ENCODE assay signal across 8 cellular contexts in genomic region chr5:138408023-138408422, GRCh38. TPM values are rescaled to one million over a fixed set of nuclear protein-coding genes. Genes with fewer than 3 reads are reported as not detected.
DNase-seq lines count a peak whose midpoint lies in the region; ATAC-seq and TF ChIP-seq lines count a peak whose summit lies in the region.

No MANE protein-coding gene starts in this region.

- intact Hi-C loops in lower leg skin (cut with DNase I; ENCODE audit: low total_unique reads) = no loop called here

- peak; percentile 75 for ATAC-seq in GM21576 (IDR thresholded peaks at IDR 0.05; ENCODE audit: unreplicated experiment)
- no peak for ATAC-seq in HG03175 (IDR thresholded peaks at IDR 0.05; ENCODE audit: unreplicated experiment)

- no peak for TF ChIP-seq CTCF in GM06990 (IDR thresholded peaks at IDR 0.05; ENCODE audit: insufficient read depth, low read length, poor library complexity, severe bottlenecking)
- no peak for TF ChIP-seq CTCF in lower leg skin (IDR thresholded peaks at IDR 0.05)

- H3K36me3 ChIP-seq in GM06990 (ENCODE audit: control insufficient read depth, insufficient read depth, low read length) = peaks cover 3% of the 10 kb centered on the region

- no peak for TF ChIP-seq POLR2A in lower leg skin (IDR thresholded peaks at IDR 0.05)

- no peaks in the 10 kb centered on the region for H3K27me3 ChIP-seq in GM06990 (replicated peaks; ENCODE audit: control insufficient read depth, insufficient read depth, low read length)

- peak; percentile 29 for DNase-seq in GM06990 (ENCODE audit: extremely low read depth, insufficient read length)
- DNase-seq in NCI-H2227 (lab: John Stamatoyannopoulos, UW; ENCODE audit: unreplicated experiment) = peak; percentile 57
- peak; percentile 7 for DNase-seq in fibroblast of peridontal ligament (ENCODE audit: extremely low read depth)
- no peak for DNase-seq in NCI-H446 treated with DMSO at 0.1 percent for 48 hours (lab: John Stamatoyannopoulos, UW)
- no peak for DNase-seq in SIG-M5 treated with dmso at 0.1 percent for 504 hours (lab: John Stamatoyannopoulos, UW; ENCODE audit: unreplicated experiment)
- no peak for DNase-seq in lower leg skin (ENCODE audit: low spot score in 2 of 2)

- 57 to 60% methylated on average over 5 of the region's 5 CpGs for whole genome bisulfite sequencing in lower leg skin, 2 donors

- no peak overlapping the region; the same call in 1 of the 2 replicates for H3K4me3 ChIP-seq in GM06990 (replicated peaks; ENCODE audit: low read depth, low read length)
- H3K4me3 ChIP-seq in lower leg skin (ENCODE audit: low read depth, poor library complexity, severe bottlenecking) = no peak overlapping the region

RNA-seq across cellular contexts. Expression of gene REEP2, which starts 30.8 kb away (rescaled TPM):
- 1 to 10 TPM in 3 of 4 donors, under 1 TPM in 1; 0.95 to 7.6 (median 1.8) TPM for total RNA-seq in lower leg skin

RNA-seq across cellular contexts. Expression of gene KDM3B, which starts 55.5 kb away (rescaled TPM):
- 10 to 100 TPM; 54.4 to 72.7 (median 67.0) TPM for total RNA-seq in lower leg skin

RNA-seq across cellular contexts. Expression of gene EGR1, which starts 57.3 kb away (rescaled TPM):
- 100 to 1,000 TPM in 1 of 4 donors, 10 to 100 TPM in 3; 37.5 to 110 (median 47.8) TPM for total RNA-seq in lower leg skin

Comparison
In these comparisons a context has a peak if more than half of its experiments do, and no peak if none do; other contexts are left out.
1. DNase-seq: peak in GM06990 (single experiment), NCI-H2227 (single experiment) and fibroblast of peridontal ligament (single experiment); none in NCI-H446 treated with DMSO at 0.1 percent for 48 hours (single experiment), SIG-M5 treated with dmso at 0.1 percent for 504 hours (single experiment) and lower leg skin (0 of 2).